In the genomic region with DNA sequence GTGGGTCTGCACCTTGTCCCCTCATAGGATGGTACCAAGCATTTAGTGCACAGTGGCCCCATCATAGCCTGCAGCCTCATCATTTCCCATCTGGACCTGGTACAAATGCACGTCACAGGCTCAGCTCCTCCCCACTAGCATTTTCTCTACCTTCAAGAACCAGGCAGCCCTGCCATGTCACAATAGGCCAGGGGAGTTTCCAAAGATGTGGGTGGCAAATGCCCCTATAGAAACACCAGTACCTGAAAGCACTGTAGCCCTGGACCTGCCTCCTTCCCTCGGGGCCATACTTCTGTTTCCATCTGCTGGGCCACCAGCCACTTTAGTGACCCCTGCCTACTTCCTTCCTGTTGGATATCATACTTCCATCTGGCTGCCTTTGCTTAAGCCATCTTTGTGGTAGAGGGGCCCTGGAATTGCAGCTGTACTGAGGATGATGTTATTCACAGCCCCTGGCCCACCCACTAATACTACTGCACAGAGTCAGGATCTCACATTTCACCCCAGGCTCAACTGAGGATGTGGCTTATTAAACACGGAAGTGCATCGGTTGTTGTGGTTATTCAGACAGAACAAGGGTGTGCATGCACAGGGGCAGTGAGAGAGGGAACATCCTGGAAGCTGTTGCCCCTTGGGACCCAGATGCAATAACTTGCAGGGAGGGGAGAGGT, we compare ENCODE assay signal across 8 cellular contexts. TPM values are rescaled to one million over a fixed set of nuclear protein-coding genes. Genes with fewer than 3 reads are reported as not detected.
DNase-seq lines count a peak whose midpoint lies in the region; ATAC-seq, FAIRE-seq and TF ChIP-seq lines count a peak whose summit lies in the region.

No MANE protein-coding gene starts in this region.

- no peak overlapping the region for H3K4me2 ChIP-seq in K562 (ENCODE audit: insufficient read depth, low read length)

- H3K4me1 ChIP-seq in K562 (replicated peaks in 1 of 2; ENCODE audit: control insufficient read depth in 2 of 2, insufficient read depth in 2 of 2, low read length in 2 of 2) = peaks cover 12 to 25% of the 10 kb centered on the region in 2 experiments; a peak in 4 of 5 replicates

- POLR2A ChIA-PET in K562 (lab: Yijun Ruan, JAX) (interaction anchor here (0.7 to 0.8 kb wide), 2 partner anchors 24 to 54 kb away, joined by 3 to 5 read pairs; no protein-coding TSS in a partner anchor), HEK293T (lab: Yijun Ruan, JAX) (interaction anchor here (0.8 to 3.6 kb wide), 4 partner anchors 10 to 309 kb away, joined by 5 to 16 read pairs (median 6); a partner anchor contains a TSS)

- no peak for TF ChIP-seq POLR2A in K562 (conservative IDR thresholded peaks at IDR 0.05)

- no peak overlapping the region for H3K9ac ChIP-seq in K562 (ENCODE audit: insufficient read depth in 1 of 2, low read depth in 2 of 2, low read length in 2 of 2)

- TF ChIP-seq CTCF in GM13977 (IDR thresholded peaks at IDR 0.05; ENCODE audit: extremely low read depth, insufficient read depth, missing control alignments) (no peak), K562 (IDR thresholded peaks at IDR 0.05 in 2 of 3, conservative IDR thresholded peaks at IDR 0.05 in 1 of 3; ENCODE audit: insufficient read depth in 2 of 3, low read depth in 1 of 3, low read length in 3 of 3) (no peak)

- WGBS in K562 (ENCODE audit: insufficient coverage, low coverage, missing lambda C conversion rate) = 50% methylated on average over 4 of the region's 4 CpGs

- no peak for TF ChIP-seq EP300 in K562 (IDR thresholded peaks at IDR 0.05; ENCODE audit: low read length)

- H3K27ac Mint-ChIP-seq in T-helper 2 cell treated with Interferon-gamma antibody and Interleukin-4, amounts not matched to agents 5 μg/mL and 100 μg/mL, for 36 hours = peak overlapping the region; percentile 96

- in situ Hi-C loops in GM13977 (cut with MboI; ENCODE audit: low pct_unique_long_range_greater_than_20kb, low sequenced_read_pairs, unreplicated experiment) (no loop called here), K562 (cut with MboI) (no loop called here)

- no peak for TF ChIP-seq RAD21 in K562 (CRISPR knock-in tag; conservative IDR thresholded peaks at IDR 0.05 in 1 of 2, IDR thresholded peaks at IDR 0.05 in 1 of 2)

- no peak overlapping the region for H3K4me3 ChIP-seq in K562

- peaks cover 51% of the 10 kb centered on the region for H3K36me3 Mint-ChIP-seq in T-helper 2 cell treated with Interferon-gamma antibody and Interleukin-4, amounts not matched to agents 5 μg/mL and 100 μg/mL, for 36 hours (ENCODE audit: low read depth)

- no peaks in the 10 kb centered on the region for H3K9me1 ChIP-seq in K562 (ENCODE audit: control insufficient read depth, insufficient read depth, low read length)

- H3K27me3 Mint-ChIP-seq in T-helper 2 cell treated with Interferon-gamma antibody and Interleukin-4, amounts not matched to agents 5 μg/mL and 100 μg/mL, for 36 hours (ENCODE audit: low read depth) = no peaks in the 10 kb centered on the region

- no peak overlapping the region for H3K27ac ChIP-seq in K562 (ENCODE audit: extremely low read depth, low read depth, low read length)

- CTCF ChIA-PET in K562 (lab: Yijun Ruan, JAX; ENCODE audit: low intra/inter-chr PET ratio) (interaction anchor here (0.9 kb wide), 1 partner anchor 33 kb away, joined by 3 read pairs; no protein-coding TSS in a partner anchor), HEK293T (lab: Yijun Ruan, JAX) (interaction anchor here (0.6 to 1.0 kb wide), 3 partner anchors 33 to 177 kb away, joined by 3 to 4 read pairs (median 3); a partner anchor contains a TSS)

- peaks cover 23% of the 10 kb centered on the region for H3K79me2 ChIP-seq in K562 (ENCODE audit: control insufficient read depth, insufficient read depth, low read length)

- H3K4me1 Mint-ChIP-seq in T-helper 2 cell treated with Interferon-gamma antibody and Interleukin-4, amounts not matched to agents 5 μg/mL and 100 μg/mL, for 36 hours (ENCODE audit: low read depth) = peaks cover 45% of the 10 kb centered on the region

- no peaks in the 10 kb centered on the region for H3K9me3 Mint-ChIP-seq in T-helper 2 cell treated with Interferon-gamma antibody and Interleukin-4, amounts not matched to agents 5 μg/mL and 100 μg/mL, for 36 hours

- H3K36me3 ChIP-seq in K562 (ENCODE audit: control insufficient read depth, insufficient read depth, low read length) = peaks cover 14% of the 10 kb centered on the region; the same call in 2 of the 3 replicates

- intact Hi-C loops in K562 (cut with micrococcal nuclease) = no loop called here

- H4K20me1 ChIP-seq in K562 (replicated peaks; ENCODE audit: control insufficient read depth, insufficient read depth, low read length) = no peaks in the 10 kb centered on the region

- BruUV-seq in K562 (replicated peaks; lab: Mats Ljungman, UMichigan) = no TSS peak

- no peak overlapping the region for H2AFZ ChIP-seq in K562 (ENCODE audit: low read depth, low read length)

- no peak for FAIRE-seq in K562 (lab: Jason Lieb, UNC)

- peak overlapping the region; percentile 79 for H3K4me3 Mint-ChIP-seq in T-helper 2 cell treated with Interferon-gamma antibody and Interleukin-4, amounts not matched to agents 5 μg/mL and 100 μg/mL, for 36 hours

- DNase-seq in GM13977 (ENCODE audit: low spot score) = peak; percentile 49
- peak; percentile 72 for DNase-seq in T-helper 2 cell treated with Interferon-gamma antibody and Interleukin-4, amounts not matched to agents 5 μg/mL and 100 μg/mL, for 36 hours (ENCODE audit: low spot score)
- no peak for DNase-seq in K562 (ENCODE audit: extremely low read depth in 1 of 4, low spot score in 3 of 4)
- DNase-seq in stimulated activated CD4-positive, alpha-beta T cell treated with anti-CD3 and anti-CD28 coated beads, Interleukin-15, amount 100 ng/mL, for 1 hour (ENCODE audit: low read depth in 1 of 2, low spot score in 1 of 2) = peak; percentile 29 to 30
- DNase-seq in COLO668 (lab: John Stamatoyannopoulos, UW; ENCODE audit: unreplicated experiment) = no peak
- DNase-seq in NCI-H1417 (lab: John Stamatoyannopoulos, UW) = no peak
- no peak for DNase-seq in HEK293T (ENCODE audit: extremely low spot score)
- no peak for DNase-seq in NCI-H2196 treated with DMSO at 0.1 percent for 48 hours (lab: John Stamatoyannopoulos, UW; ENCODE audit: unreplicated experiment)

- H3K27me3 ChIP-seq in K562 (ENCODE audit: control insufficient read depth in 2 of 2, insufficient read depth in 2 of 2, low read length in 2 of 2) = no peaks in the 10 kb centered on the region

- H3K9me3 ChIP-seq in K562 (replicated peaks; ENCODE audit: control insufficient read depth, insufficient read depth, low read depth, low read length) = no peaks in the 10 kb centered on the region

- no peak for ATAC-seq in K562

RNA-seq across cellular contexts. Expression of a gene that starts 3.8 kb away (rescaled TPM):
- 15.7 and 36.6 TPM in 2 replicates for total RNA-seq in K562 (2011; cell fraction: chromatin; rRNA removed; ENCODE audit: low replicate concordance)
- 21.7 and 24.9 TPM in 2 replicates for total RNA-seq in K562 (2011; cell fraction: nucleolus; rRNA removed)
- 23.7 and 33.4 TPM in 2 replicates for total RNA-seq in K562 (2011; cell fraction: nucleoplasm; rRNA removed)
- total RNA-seq in K562 (2014; rRNA removed) (6.5 and 8.0 TPM in 2 replicates), K562 (2014; rRNA removed; fragmentation: Illumina TruSeq; extraction: Trizol) (6.4 and 6.6 TPM in 2 replicates), K562 (2015; rRNA removed; fragmentation: Illumina TruSeq; extraction: Trizol) (7.5 and 8.3 TPM in 2 replicates), K562 (2021) (7.7 and 8.2 TPM in 2 replicates)
- polyA plus RNA-seq in K562 (2011; rRNA removed) (9.3 and 11.7 TPM in 2 replicates), K562 (2014; fragmentation: Illumina TruSeq; extraction: Trizol) (14.6 and 15.4 TPM in 2 replicates), K562 (2014; fragmentation: Nextera tagmentation; extraction: Ambion mirVana) (1 to 10 TPM; 4.0 to 4.2 TPM), K562 (2014; rRNA removed) (8.8 and 9.5 TPM in 2 replicates)
- 15.7 and 16.0 TPM in 2 replicates for polyA plus RNA-seq in K562 (2011; cell fraction: cytosol; rRNA removed)
- 4.7 and 9.4 TPM in 2 replicates for polyA plus RNA-seq in K562 (2011; cell fraction: nucleus; rRNA removed)
- 10.3 and 13.8 TPM in 2 replicates for polyA plus RNA-seq in K562 (2012)
- polyA minus RNA-seq in K562 (2011; rRNA and poly(A)+ RNA removed) = 7.7 and 9.8 TPM in 2 replicates
- 4.1 and 4.7 TPM in 2 replicates for polyA minus RNA-seq in K562 (2011; cell fraction: cytosol; rRNA and poly(A)+ RNA removed)
- polyA minus RNA-seq in K562 (2011; cell fraction: nucleus; rRNA and poly(A)+ RNA removed) = 5.7 and 8.4 TPM in 2 replicates

RNA-seq across cellular contexts. Expression of a gene that starts 4.3 kb away (rescaled TPM):
- total RNA-seq in K562 (2011; cell fraction: chromatin; rRNA removed; ENCODE audit: low replicate concordance) = 37.6 and 39.3 TPM in 2 replicates
- total RNA-seq in K562 (2011; cell fraction: nucleolus; rRNA removed) = 40.9 and 41.2 TPM in 2 replicates
- total RNA-seq in K562 (2011; cell fraction: nucleoplasm; rRNA removed) = 54.2 and 73.1 TPM in 2 replicates
- total RNA-seq in K562 (2014; rRNA removed) (136 and 147 TPM in 2 replicates), K562 (2014; rRNA removed; fragmentation: Illumina TruSeq; extraction: Trizol) (214 and 232 TPM in 2 replicates), K562 (2015; rRNA removed; fragmentation: Illumina TruSeq; extraction: Trizol) (229 and 236 TPM in 2 replicates), K562 (2021) (255 and 267 TPM in 2 replicates)
- polyA plus RNA-seq in K562 (2011; rRNA removed) (136 and 148 TPM in 2 replicates), K562 (2014; fragmentation: Illumina TruSeq; extraction: Trizol) (269 and 334 TPM in 2 replicates), K562 (2014; fragmentation: Nextera tagmentation; extraction: Ambion mirVana) (100 to 1,000 TPM; 345 to 540 TPM), K562 (2014; rRNA removed) (147 and 152 TPM in 2 replicates)
- 137 and 195 TPM in 2 replicates for polyA plus RNA-seq in K562 (2011; cell fraction: cytosol; rRNA removed)
- 75.2 and 120 TPM in 2 replicates for polyA plus RNA-seq in K562 (2011; cell fraction: nucleus; rRNA removed)
- polyA plus RNA-seq in K562 (2012) = 285 and 304 TPM in 2 replicates
- polyA minus RNA-seq in K562 (2011; rRNA and poly(A)+ RNA removed) = 216 and 222 TPM in 2 replicates
- 249 and 294 TPM in 2 replicates for polyA minus RNA-seq in K562 (2011; cell fraction: cytosol; rRNA and poly(A)+ RNA removed)
- 20.9 and 49.4 TPM in 2 replicates for polyA minus RNA-seq in K562 (2011; cell fraction: nucleus; rRNA and poly(A)+ RNA removed)

RNA-seq across cellular contexts. Expression of a gene that starts 6.2 kb away (rescaled TPM):
- total RNA-seq in K562 (2011; cell fraction: chromatin; rRNA removed; ENCODE audit: low replicate concordance) = 9.9 and 19.2 TPM in 2 replicates
- total RNA-seq in K562 (2011; cell fraction: nucleolus; rRNA removed) = 8.2 and 11.2 TPM in 2 replicates
- 4.3 and 8.5 TPM in 2 replicates for total RNA-seq in K562 (2011; cell fraction: nucleoplasm; rRNA removed)
- total RNA-seq in K562 (2014; rRNA removed) (0.37 and 0.41 TPM in 2 replicates), K562 (2014; rRNA removed; fragmentation: Illumina TruSeq; extraction: Trizol) (0.18 and 0.29 TPM in 2 replicates), K562 (2015; rRNA removed; fragmentation: Illumina TruSeq; extraction: Trizol) (0.14 and 0.41 TPM in 2 replicates), K562 (2021) (0.72 and 1.5 TPM in 2 replicates)
- polyA plus RNA-seq in K562 (2011; rRNA removed) (1.6 and 4.4 TPM in 2 replicates), K562 (2014; fragmentation: Illumina TruSeq; extraction: Trizol) (0.52 and 0.76 TPM in 2 replicates), K562 (2014; fragmentation: Nextera tagmentation; extraction: Ambion mirVana) (under 1 TPM; 0.25 to 0.66 TPM), K562 (2014; rRNA removed) (0.98 and 2.1 TPM in 2 replicates)
- 0.58 and 0.99 TPM in 2 replicates for polyA plus RNA-seq in K562 (2011; cell fraction: cytosol; rRNA removed)
- polyA plus RNA-seq in K562 (2011; cell fraction: nucleus; rRNA removed) = 38.0 and 49.6 TPM in 2 replicates
- polyA plus RNA-seq in K562 (2012) = 0.86 and 6.3 TPM in 2 replicates
- 0.42 and 0.70 TPM in 2 replicates for polyA minus RNA-seq in K562 (2011; rRNA and poly(A)+ RNA removed)
- polyA minus RNA-seq in K562 (2011; cell fraction: cytosol; rRNA and poly(A)+ RNA removed) = not detected in 2 replicates
- 1.2 and 2.0 TPM in 2 replicates for polyA minus RNA-seq in K562 (2011; cell fraction: nucleus; rRNA and poly(A)+ RNA removed)

RNA-seq across cellular contexts. Expression of a gene that starts 13.1 kb away (rescaled TPM):
- 13.0 and 26.2 TPM in 2 replicates for total RNA-seq in K562 (2011; cell fraction: chromatin; rRNA removed; ENCODE audit: low replicate concordance)
- 4.1 and 5.8 TPM in 2 replicates for total RNA-seq in K562 (2011; cell fraction: nucleolus; rRNA removed)
- 10.6 and 13.0 TPM in 2 replicates for total RNA-seq in K562 (2011; cell fraction: nucleoplasm; rRNA removed)
- total RNA-seq in K562 (2014; rRNA removed) = 1.9 and 4.7 TPM in 2 replicates
- 2.7 and 3.1 TPM in 2 replicates for total RNA-seq in K562 (2014; rRNA removed; fragmentation: Illumina TruSeq; extraction: Trizol)
- total RNA-seq in K562 (2015; rRNA removed; fragmentation: Illumina TruSeq; extraction: Trizol) = 3.7 and 4.2 TPM in 2 replicates
- 7.2 and 8.8 TPM in 2 replicates for total RNA-seq in K562 (2021)
- polyA plus RNA-seq in K562 (2011; rRNA removed) = 5.9 and 12.4 TPM in 2 replicates
- polyA plus RNA-seq in K562 (2011; cell fraction: cytosol; rRNA removed) = 10.9 and 11.2 TPM in 2 replicates
- 83.5 and 91.2 TPM in 2 replicates for polyA plus RNA-seq in K562 (2011; cell fraction: nucleus; rRNA removed)
- 9.5 and 18.2 TPM in 2 replicates for polyA plus RNA-seq in K562 (2012)
- polyA plus RNA-seq in K562 (2014; fragmentation: Illumina TruSeq; extraction: Trizol) = 5.7 and 7.4 TPM in 2 replicates
- 1 to 10 TPM; 6.0 to 7.0 TPM for polyA plus RNA-seq in K562 (2014; fragmentation: Nextera tagmentation; extraction: Ambion mirVana)
- 4.1 and 6.4 TPM in 2 replicates for polyA plus RNA-seq in K562 (2014; rRNA removed)
- polyA minus RNA-seq in K562 (2011; rRNA and poly(A)+ RNA removed) = 6.1 and 8.2 TPM in 2 replicates
- 11.1 TPM in 1 of 2 replicates, not detected in the other for polyA minus RNA-seq in K562 (2011; cell fraction: cytosol; rRNA and poly(A)+ RNA removed)
- 3.6 and 5.6 TPM in 2 replicates for polyA minus RNA-seq in K562 (2011; cell fraction: nucleus; rRNA and poly(A)+ RNA removed)

RNA-seq across cellular contexts. Expression of a gene that starts 54.0 kb away (rescaled TPM):
- 26.7 and 35.3 TPM in 2 replicates for total RNA-seq in K562 (2011; cell fraction: chromatin; rRNA removed; ENCODE audit: low replicate concordance)
- 23.9 and 25.5 TPM in 2 replicates for total RNA-seq in K562 (2011; cell fraction: nucleolus; rRNA removed)
- 30.5 and 35.5 TPM in 2 replicates for total RNA-seq in K562 (2011; cell fraction: nucleoplasm; rRNA removed)
- total RNA-seq in K562 (2014; rRNA removed) (11.7 and 12.1 TPM in 2 replicates), K562 (2014; rRNA removed; fragmentation: Illumina TruSeq; extraction: Trizol) (5.3 and 6.1 TPM in 2 replicates), K562 (2015; rRNA removed; fragmentation: Illumina TruSeq; extraction: Trizol) (8.2 and 9.2 TPM in 2 replicates), K562 (2021) (19.3 and 19.6 TPM in 2 replicates)
- polyA plus RNA-seq in K562 (2011; rRNA removed) (6.7 and 8.5 TPM in 2 replicates), K562 (2014; fragmentation: Illumina TruSeq; extraction: Trizol) (12.5 and 13.7 TPM in 2 replicates), K562 (2014; fragmentation: Nextera tagmentation; extraction: Ambion mirVana) (under 1 TPM; 0.29 to 0.39 TPM), K562 (2014; rRNA removed) (8.4 and 9.5 TPM in 2 replicates)
- 6.4 and 8.5 TPM in 2 replicates for polyA plus RNA-seq in K562 (2011; cell fraction: cytosol; rRNA removed)
- 9.0 and 11.1 TPM in 2 replicates for polyA plus RNA-seq in K562 (2011; cell fraction: nucleus; rRNA removed)
- polyA plus RNA-seq in K562 (2012) = 8.6 and 9.6 TPM in 2 replicates
- polyA minus RNA-seq in K562 (2011; rRNA and poly(A)+ RNA removed) = 8.8 and 9.0 TPM in 2 replicates
- polyA minus RNA-seq in K562 (2011; cell fraction: cytosol; rRNA and poly(A)+ RNA removed) = 9.3 and 12.0 TPM in 2 replicates
- 4.6 and 6.9 TPM in 2 replicates for polyA minus RNA-seq in K562 (2011; cell fraction: nucleus; rRNA and poly(A)+ RNA removed)

Comparison
In these comparisons a context has a peak if more than half of its experiments do, and no peak if none do; other contexts are left out.
1. DNase-seq: peak in GM13977 (single experiment), T-helper 2 cell treated with Interferon-gamma antibody and Interleukin-4, amounts not matched to agents 5 μg/mL and 100 μg/mL, for 36 hours (single experiment) and stimulated activated CD4-positive, alpha-beta T cell treated with anti-CD3 and anti-CD28 coated beads, Interleukin-15, amount 100 ng/mL, for 1 hour (2 of 2); none in K562 (0 of 4), COLO668 (single experiment), NCI-H1417 (0 of 3), HEK293T (single experiment) and NCI-H2196 treated with DMSO at 0.1 percent for 48 hours (single experiment).